23 cellular contexts compared by ENCODE assay signal in genomic region chr19:43806848-43807247, GRCh38. TPM values are rescaled to one million over a fixed set of nuclear protein-coding genes. Genes with fewer than 3 reads are reported as not detected.
DNase-seq lines count a peak whose midpoint lies in the region; ATAC-seq and TF ChIP-seq lines count a peak whose summit lies in the region.
"Had no signal": no experiment of that assay in that cellular context is flagged by ENCODE, and none has a peak within 500 bp of the region (broad histone marks: within the 10 kb centered on the region; RNA-seq: fewer than 3 reads in every experiment).

No MANE protein-coding gene starts in this region.

- ATAC-seq in body of pancreas, result no peak
- ATAC-seq: HCT116, Panc1 had no signal

- no peak for TF ChIP-seq CTCF in epithelial cell of esophagus (IDR thresholded peaks at IDR 0.05; ENCODE audit: insufficient read depth, low read depth, low read length, missing control alignments)
- TF ChIP-seq CTCF in body of pancreas (IDR thresholded peaks at IDR 0.05), result no peak

- H3K4me3 ChIP-seq in epithelial cell of esophagus (ENCODE audit: low read length) (no peak overlapping the region), body of pancreas (no peak overlapping the region)

- WGBS in body of pancreas, 2 donors, result 55 to 60% methylated on average over 5 of the region's 5 CpGs

- DNase-seq in ELR (ENCODE audit: low read depth) (peak; percentile 50), NCI-H1048 (lab: John Stamatoyannopoulos, UW) (peak; percentile 81), epithelial cell of esophagus (ENCODE audit: low read depth) (peak; percentile 35), pons (ENCODE audit: low spot score) (peak; percentile 51), NCI-H1694 treated with DMSO at 0.1 percent for 48 hours (lab: John Stamatoyannopoulos, UW) (no peak), posterior cingulate gyrus (no peak), body of pancreas (no peak)
- DNase-seq: C1 segment of cervical spinal cord; Caco-2; CD4-positive, alpha-beta memory T cell; Karpas-422; NCI-H1105; NCI-H146; NCI-H2029; NCI-H446; NCI-H69; SIG-M5; SK-N-SH; SW 1271 had no signal

- no peaks in the 10 kb centered on the region for H3K27me3 ChIP-seq in body of pancreas

- H3K9me3 ChIP-seq in body of pancreas, result no peaks in the 10 kb centered on the region
- H3K9me3 ChIP-seq: Caco-2, SK-N-SH had no signal

- H3K27ac ChIP-seq in body of pancreas, result no peak overlapping the region
- H3K27ac ChIP-seq: HL-60 had no signal

- TF ChIP-seq POLR2A in body of pancreas (IDR thresholded peaks at IDR 0.05), result no peak

- intact Hi-C loops in posterior cingulate gyrus (cut with DNase I) (no loop called here), body of pancreas (cut with DNase I) (no loop called here)

- H3K4me1 ChIP-seq in body of pancreas, result no peaks in the 10 kb centered on the region
- H3K4me1 ChIP-seq: Caco-2 had no signal

- no peaks in the 10 kb centered on the region for H3K36me3 ChIP-seq in body of pancreas (replicated peaks in 1 of 2; ENCODE audit: insufficient read depth in 1 of 2, low read depth in 2 of 2)

RNA-seq across cellular contexts. Expression of gene LYPD5, which starts 4.6 kb away (rescaled TPM):
- not detected for total RNA-seq in body of pancreas
- total RNA-seq: A673 had no signal

RNA-seq across cellular contexts. Expression of gene ZNF283, which starts 20.3 kb away (rescaled TPM):
- 1 to 10 TPM; 3.6 to 6.6 TPM for total RNA-seq in body of pancreas

RNA-seq across cellular contexts. Expression of gene KCNN4, which starts 26.1 kb away (rescaled TPM):
- 1 to 10 TPM in 1 of 2 donors, not detected in 1; 2.9 TPM for total RNA-seq in body of pancreas
- total RNA-seq: A673 had no signal

RNA-seq across cellular contexts. Expression of gene SMG9, which starts 52.1 kb away (rescaled TPM):
- 10 to 100 TPM in 1 of 2 donors, 1 to 10 TPM in 1; 8.3 to 52.1 TPM for total RNA-seq in body of pancreas

Comparison
In these comparisons a context has a peak if more than half of its experiments do, and no peak if none do; other contexts are left out.
1. DNase-seq: peak in ELR (single experiment), NCI-H1048 (single experiment), epithelial cell of esophagus (single experiment) and pons (single experiment); none in NCI-H1694 treated with DMSO at 0.1 percent for 48 hours (single experiment), posterior cingulate gyrus (0 of 10) and body of pancreas (0 of 4).